1 cellular context compared by ENCODE assay signal in the genomic region with DNA sequence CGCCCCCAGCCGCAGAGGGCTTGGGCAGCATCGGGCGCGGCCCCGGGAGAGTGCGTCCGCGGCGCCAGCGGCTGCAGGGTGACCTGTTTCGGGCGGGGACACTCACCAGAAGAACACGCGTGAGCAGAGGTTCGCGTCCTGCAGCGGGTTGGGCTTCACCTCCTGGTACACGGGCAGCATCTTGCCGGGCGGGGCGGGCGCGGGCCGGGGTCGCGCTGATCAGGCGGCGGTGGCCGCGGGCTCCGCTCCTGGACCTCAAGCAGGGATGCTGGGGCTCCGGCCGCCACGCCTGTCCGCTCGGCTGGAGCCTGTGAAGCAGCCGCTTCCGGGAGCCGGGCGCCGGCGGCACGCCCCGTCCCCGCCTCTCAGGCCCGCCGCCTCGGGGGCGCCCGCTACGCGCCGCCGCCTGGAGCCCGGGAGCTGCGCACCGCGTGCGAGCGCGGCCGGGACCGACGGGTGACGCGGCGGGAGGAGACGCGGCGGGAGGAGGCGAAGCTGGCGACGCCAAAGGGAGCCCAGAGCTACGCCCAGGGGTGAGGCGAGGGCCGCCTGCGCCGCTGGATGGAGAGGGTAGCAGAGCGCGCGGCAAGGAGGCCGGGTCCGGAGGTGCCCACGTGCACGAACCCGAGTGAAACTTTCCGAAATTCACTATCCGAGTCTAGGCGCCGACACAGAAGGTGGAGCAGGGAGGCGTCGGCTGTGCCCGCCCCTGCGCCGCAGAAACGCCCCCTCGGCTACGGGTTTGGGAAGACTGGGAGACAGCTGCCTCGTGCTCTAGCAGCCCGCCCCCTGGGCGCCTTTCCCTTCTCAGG.
TF ChIP-seq lines count a peak whose summit lies in the region.

A gene with protein sequence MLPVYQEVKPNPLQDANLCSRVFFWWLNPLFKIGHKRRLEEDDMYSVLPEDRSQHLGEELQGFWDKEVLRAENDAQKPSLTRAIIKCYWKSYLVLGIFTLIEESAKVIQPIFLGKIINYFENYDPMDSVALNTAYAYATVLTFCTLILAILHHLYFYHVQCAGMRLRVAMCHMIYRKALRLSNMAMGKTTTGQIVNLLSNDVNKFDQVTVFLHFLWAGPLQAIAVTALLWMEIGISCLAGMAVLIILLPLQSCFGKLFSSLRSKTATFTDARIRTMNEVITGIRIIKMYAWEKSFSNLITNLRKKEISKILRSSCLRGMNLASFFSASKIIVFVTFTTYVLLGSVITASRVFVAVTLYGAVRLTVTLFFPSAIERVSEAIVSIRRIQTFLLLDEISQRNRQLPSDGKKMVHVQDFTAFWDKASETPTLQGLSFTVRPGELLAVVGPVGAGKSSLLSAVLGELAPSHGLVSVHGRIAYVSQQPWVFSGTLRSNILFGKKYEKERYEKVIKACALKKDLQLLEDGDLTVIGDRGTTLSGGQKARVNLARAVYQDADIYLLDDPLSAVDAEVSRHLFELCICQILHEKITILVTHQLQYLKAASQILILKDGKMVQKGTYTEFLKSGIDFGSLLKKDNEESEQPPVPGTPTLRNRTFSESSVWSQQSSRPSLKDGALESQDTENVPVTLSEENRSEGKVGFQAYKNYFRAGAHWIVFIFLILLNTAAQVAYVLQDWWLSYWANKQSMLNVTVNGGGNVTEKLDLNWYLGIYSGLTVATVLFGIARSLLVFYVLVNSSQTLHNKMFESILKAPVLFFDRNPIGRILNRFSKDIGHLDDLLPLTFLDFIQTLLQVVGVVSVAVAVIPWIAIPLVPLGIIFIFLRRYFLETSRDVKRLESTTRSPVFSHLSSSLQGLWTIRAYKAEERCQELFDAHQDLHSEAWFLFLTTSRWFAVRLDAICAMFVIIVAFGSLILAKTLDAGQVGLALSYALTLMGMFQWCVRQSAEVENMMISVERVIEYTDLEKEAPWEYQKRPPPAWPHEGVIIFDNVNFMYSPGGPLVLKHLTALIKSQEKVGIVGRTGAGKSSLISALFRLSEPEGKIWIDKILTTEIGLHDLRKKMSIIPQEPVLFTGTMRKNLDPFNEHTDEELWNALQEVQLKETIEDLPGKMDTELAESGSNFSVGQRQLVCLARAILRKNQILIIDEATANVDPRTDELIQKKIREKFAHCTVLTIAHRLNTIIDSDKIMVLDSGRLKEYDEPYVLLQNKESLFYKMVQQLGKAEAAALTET (N-terminal part only) (minus strand): TSS at position 317 of the 812 bp plus-strand sequence. CDS start 137 bp downstream, at position 180.

TF ChIP-seq in HepG2, 621 proteins besides CTCF, POLR2A, EP300 and RAD21 (continued from another document and continues in another):
- TF ChIP-seq, protein P1, sequence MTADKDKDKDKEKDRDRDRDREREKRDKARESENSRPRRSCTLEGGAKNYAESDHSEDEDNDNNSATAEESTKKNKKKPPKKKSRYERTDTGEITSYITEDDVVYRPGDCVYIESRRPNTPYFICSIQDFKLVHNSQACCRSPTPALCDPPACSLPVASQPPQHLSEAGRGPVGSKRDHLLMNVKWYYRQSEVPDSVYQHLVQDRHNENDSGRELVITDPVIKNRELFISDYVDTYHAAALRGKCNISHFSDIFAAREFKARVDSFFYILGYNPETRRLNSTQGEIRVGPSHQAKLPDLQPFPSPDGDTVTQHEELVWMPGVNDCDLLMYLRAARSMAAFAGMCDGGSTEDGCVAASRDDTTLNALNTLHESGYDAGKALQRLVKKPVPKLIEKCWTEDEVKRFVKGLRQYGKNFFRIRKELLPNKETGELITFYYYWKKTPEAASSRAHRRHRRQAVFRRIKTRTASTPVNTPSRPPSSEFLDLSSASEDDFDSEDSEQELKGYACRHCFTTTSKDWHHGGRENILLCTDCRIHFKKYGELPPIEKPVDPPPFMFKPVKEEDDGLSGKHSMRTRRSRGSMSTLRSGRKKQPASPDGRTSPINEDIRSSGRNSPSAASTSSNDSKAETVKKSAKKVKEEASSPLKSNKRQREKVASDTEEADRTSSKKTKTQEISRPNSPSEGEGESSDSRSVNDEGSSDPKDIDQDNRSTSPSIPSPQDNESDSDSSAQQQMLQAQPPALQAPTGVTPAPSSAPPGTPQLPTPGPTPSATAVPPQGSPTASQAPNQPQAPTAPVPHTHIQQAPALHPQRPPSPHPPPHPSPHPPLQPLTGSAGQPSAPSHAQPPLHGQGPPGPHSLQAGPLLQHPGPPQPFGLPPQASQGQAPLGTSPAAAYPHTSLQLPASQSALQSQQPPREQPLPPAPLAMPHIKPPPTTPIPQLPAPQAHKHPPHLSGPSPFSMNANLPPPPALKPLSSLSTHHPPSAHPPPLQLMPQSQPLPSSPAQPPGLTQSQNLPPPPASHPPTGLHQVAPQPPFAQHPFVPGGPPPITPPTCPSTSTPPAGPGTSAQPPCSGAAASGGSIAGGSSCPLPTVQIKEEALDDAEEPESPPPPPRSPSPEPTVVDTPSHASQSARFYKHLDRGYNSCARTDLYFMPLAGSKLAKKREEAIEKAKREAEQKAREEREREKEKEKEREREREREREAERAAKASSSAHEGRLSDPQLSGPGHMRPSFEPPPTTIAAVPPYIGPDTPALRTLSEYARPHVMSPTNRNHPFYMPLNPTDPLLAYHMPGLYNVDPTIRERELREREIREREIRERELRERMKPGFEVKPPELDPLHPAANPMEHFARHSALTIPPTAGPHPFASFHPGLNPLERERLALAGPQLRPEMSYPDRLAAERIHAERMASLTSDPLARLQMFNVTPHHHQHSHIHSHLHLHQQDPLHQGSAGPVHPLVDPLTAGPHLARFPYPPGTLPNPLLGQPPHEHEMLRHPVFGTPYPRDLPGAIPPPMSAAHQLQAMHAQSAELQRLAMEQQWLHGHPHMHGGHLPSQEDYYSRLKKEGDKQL (CRISPR knock-in tag; IDR thresholded peaks at IDR 0.05; ENCODE audit: low read depth): 0 out of 2 replicates have a peak, but pooled peaks have one; percentile 12
- TF ChIP-seq RAD51 (IDR thresholded peaks at IDR 0.05; ENCODE audit: borderline replicate concordance) (no peak), NR3C1 (CRISPR knock-in tag; IDR thresholded peaks at IDR 0.05) (no peak), ZNF772 (CRISPR knock-in tag; IDR thresholded peaks at IDR 0.05) (peak; percentile 64; the same call in 1 of the 2 replicates), ZFP90 (CRISPR knock-in tag; IDR thresholded peaks at IDR 0.05; ENCODE audit: borderline replicate concordance) (no peak), ZNF788 (CRISPR knock-in tag; IDR thresholded peaks at IDR 0.05; ENCODE audit: borderline replicate concordance) (0 out of 2 replicates have a peak, but pooled peaks have one; percentile 22), ZNF761 (CRISPR knock-in tag; conservative IDR thresholded peaks at IDR 0.05) (0 out of 2 replicates have a peak, but pooled peaks have one; percentile 30), ZNF530 (CRISPR knock-in tag; IDR thresholded peaks at IDR 0.05; ENCODE audit: low read depth) (no peak), BORCS8-MEF2B (CRISPR knock-in tag; IDR thresholded peaks at IDR 0.05) (peak; percentile 61; the same call in 1 of the 2 replicates), PHF8 (CRISPR knock-in tag; IDR thresholded peaks at IDR 0.05) (peak; percentile 47), SPEN (CRISPR knock-in tag; IDR thresholded peaks at IDR 0.05; ENCODE audit: low read depth) (peak; percentile 79), ZNF607 (CRISPR knock-in tag; IDR thresholded peaks at IDR 0.05; ENCODE audit: borderline replicate concordance) (0 out of 2 replicates have a peak, but pooled peaks have one; percentile 20), REPIN1 (CRISPR knock-in tag; IDR thresholded peaks at IDR 0.05; ENCODE audit: borderline replicate concordance, low read depth) (peak; percentile 75), ERF (CRISPR knock-in tag; IDR thresholded peaks at IDR 0.05) (peak; percentile 55; the same call in 1 of the 2 replicates), TOE1 (CRISPR knock-in tag; IDR thresholded peaks at IDR 0.05) (no peak; the same call in 1 of the 2 replicates), MZF1 (CRISPR knock-in tag; IDR thresholded peaks at IDR 0.05; ENCODE audit: borderline replicate concordance) (no peak), ZNF883 (CRISPR knock-in tag; IDR thresholded peaks at IDR 0.05; ENCODE audit: not compliant biosample characterization) (peak; percentile 6), ATF7-NPFF (CRISPR knock-in tag; IDR thresholded peaks at IDR 0.05; ENCODE audit: low read depth) (peak; percentile 87), GABPB1 (CRISPR knock-in tag; IDR thresholded peaks at IDR 0.05) (peak; percentile 63; the same call in 1 of the 2 replicates), ZNF563 (CRISPR knock-in tag; IDR thresholded peaks at IDR 0.05) (peak; percentile 64), ZNF709 (CRISPR knock-in tag; IDR thresholded peaks at IDR 0.05) (peak; percentile 58), ZFYVE20 (CRISPR knock-in tag; IDR thresholded peaks at IDR 0.05; ENCODE audit: borderline replicate concordance, low read depth) (peak; percentile 87; the same call in 1 of the 2 replicates), ZNF616 (CRISPR knock-in tag; IDR thresholded peaks at IDR 0.05; ENCODE audit: low read depth) (0 out of 2 replicates have a peak, but pooled peaks have one; percentile 46), ZFX (CRISPR knock-in tag; IDR thresholded peaks at IDR 0.05; ENCODE audit: low read depth) (peak; percentile 35; the same call in 1 of the 2 replicates), SRY (CRISPR knock-in tag; IDR thresholded peaks at IDR 0.05) (peak; percentile 62; the same call in 1 of the 2 replicates), ZNF562 (CRISPR knock-in tag; IDR thresholded peaks at IDR 0.05; ENCODE audit: borderline replicate concordance) (peak; percentile 86; the same call in 1 of the 2 replicates), ADNP (CRISPR knock-in tag; IDR thresholded peaks at IDR 0.05) (no peak), IKZF4 (CRISPR knock-in tag; IDR thresholded peaks at IDR 0.05; ENCODE audit: borderline replicate concordance, low read depth, not compliant biosample characterization) (peak; percentile 75), ZNF891 (CRISPR knock-in tag; IDR thresholded peaks at IDR 0.05) (peak; percentile 50; the same call in 1 of the 2 replicates), SP5 (CRISPR knock-in tag; IDR thresholded peaks at IDR 0.05; ENCODE audit: borderline replicate concordance, low read depth) (peak; percentile 26), TMF1 (CRISPR knock-in tag; IDR thresholded peaks at IDR 0.05; ENCODE audit: low read depth) (peak; percentile 95), FOSL2 (CRISPR knock-in tag; IDR thresholded peaks at IDR 0.05) (0 out of 2 replicates have a peak, but pooled peaks have one; percentile 23), ZNF678 (CRISPR knock-in tag; IDR thresholded peaks at IDR 0.05) (0 out of 2 replicates have a peak, but pooled peaks have one; percentile 26), YEATS4 (CRISPR knock-in tag; IDR thresholded peaks at IDR 0.05; ENCODE audit: borderline replicate concordance) (peak; percentile 34; the same call in 1 of the 2 replicates), HDAC1 (CRISPR knock-in tag; IDR thresholded peaks at IDR 0.05) (0 out of 2 replicates have a peak, but pooled peaks have one; percentile 17), KLF15 (CRISPR knock-in tag; IDR thresholded peaks at IDR 0.05; ENCODE audit: borderline replicate concordance) (0 out of 2 replicates have a peak, but pooled peaks have one; percentile 56), SP140L (CRISPR knock-in tag; IDR thresholded peaks at IDR 0.05; ENCODE audit: borderline replicate concordance) (no peak)
- TF ChIP-seq, protein P2, sequence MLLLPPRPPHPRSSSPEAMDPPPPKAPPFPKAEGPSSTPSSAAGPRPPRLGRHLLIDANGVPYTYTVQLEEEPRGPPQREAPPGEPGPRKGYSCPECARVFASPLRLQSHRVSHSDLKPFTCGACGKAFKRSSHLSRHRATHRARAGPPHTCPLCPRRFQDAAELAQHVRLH (CRISPR knock-in tag; IDR thresholded peaks at IDR 0.05; ENCODE audit: borderline replicate concordance, low read depth): 0 out of 2 replicates have a peak, but pooled peaks have one; percentile 9
- TF ChIP-seq, protein P3, sequence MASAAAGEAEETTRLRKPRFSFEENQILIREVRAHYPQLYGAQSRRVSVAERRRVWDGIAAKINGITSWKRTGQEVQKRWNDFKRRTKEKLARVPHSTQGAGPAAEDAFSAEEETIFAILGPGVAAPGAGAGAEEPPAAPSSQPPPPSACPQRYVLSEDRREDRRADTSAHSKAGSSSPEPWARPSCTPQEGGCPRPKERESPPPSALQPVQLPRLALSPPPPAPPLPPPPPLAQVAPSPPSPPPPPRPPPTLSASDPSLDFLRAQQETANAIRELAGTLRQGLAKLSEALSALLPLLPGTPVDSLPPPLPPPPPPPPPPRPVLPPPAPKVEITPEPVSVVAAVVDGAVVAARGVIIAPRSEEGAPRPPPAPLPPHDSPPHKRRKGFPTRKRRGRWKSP (CRISPR knock-in tag; IDR thresholded peaks at IDR 0.05): 0 out of 2 replicates have a peak, but pooled peaks have one; percentile 33
- TF ChIP-seq, protein P4, sequence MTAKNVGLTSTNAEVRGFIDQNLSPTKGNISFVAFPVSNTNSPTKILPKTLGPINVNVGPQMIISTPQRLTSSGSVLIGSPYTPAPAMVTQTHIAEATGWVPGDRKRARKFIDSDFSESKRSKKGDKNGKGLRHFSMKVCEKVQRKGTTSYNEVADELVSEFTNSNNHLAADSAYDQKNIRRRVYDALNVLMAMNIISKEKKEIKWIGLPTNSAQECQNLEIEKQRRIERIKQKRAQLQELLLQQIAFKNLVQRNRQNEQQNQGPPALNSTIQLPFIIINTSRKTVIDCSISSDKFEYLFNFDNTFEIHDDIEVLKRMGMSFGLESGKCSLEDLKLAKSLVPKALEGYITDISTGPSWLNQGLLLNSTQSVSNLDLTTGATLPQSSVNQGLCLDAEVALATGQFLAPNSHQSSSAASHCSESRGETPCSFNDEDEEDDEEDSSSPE (CRISPR knock-in tag; IDR thresholded peaks at IDR 0.05): peak; percentile 75
- TF ChIP-seq, protein P5, sequence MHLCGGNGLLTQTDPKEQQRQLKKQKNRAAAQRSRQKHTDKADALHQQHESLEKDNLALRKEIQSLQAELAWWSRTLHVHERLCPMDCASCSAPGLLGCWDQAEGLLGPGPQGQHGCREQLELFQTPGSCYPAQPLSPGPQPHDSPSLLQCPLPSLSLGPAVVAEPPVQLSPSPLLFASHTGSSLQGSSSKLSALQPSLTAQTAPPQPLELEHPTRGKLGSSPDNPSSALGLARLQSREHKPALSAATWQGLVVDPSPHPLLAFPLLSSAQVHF (CRISPR knock-in tag; IDR thresholded peaks at IDR 0.05): peak; percentile 86; the same call in 1 of the 2 replicates
- TF ChIP-seq, protein P6, sequence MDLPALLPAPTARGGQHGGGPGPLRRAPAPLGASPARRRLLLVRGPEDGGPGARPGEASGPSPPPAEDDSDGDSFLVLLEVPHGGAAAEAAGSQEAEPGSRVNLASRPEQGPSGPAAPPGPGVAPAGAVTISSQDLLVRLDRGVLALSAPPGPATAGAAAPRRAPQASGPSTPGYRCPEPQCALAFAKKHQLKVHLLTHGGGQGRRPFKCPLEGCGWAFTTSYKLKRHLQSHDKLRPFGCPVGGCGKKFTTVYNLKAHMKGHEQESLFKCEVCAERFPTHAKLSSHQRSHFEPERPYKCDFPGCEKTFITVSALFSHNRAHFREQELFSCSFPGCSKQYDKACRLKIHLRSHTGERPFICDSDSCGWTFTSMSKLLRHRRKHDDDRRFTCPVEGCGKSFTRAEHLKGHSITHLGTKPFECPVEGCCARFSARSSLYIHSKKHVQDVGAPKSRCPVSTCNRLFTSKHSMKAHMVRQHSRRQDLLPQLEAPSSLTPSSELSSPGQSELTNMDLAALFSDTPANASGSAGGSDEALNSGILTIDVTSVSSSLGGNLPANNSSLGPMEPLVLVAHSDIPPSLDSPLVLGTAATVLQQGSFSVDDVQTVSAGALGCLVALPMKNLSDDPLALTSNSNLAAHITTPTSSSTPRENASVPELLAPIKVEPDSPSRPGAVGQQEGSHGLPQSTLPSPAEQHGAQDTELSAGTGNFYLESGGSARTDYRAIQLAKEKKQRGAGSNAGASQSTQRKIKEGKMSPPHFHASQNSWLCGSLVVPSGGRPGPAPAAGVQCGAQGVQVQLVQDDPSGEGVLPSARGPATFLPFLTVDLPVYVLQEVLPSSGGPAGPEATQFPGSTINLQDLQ (CRISPR knock-in tag; IDR thresholded peaks at IDR 0.05): 0 out of 2 replicates have a peak, but pooled peaks have one; percentile 16
- TF ChIP-seq, protein P7, sequence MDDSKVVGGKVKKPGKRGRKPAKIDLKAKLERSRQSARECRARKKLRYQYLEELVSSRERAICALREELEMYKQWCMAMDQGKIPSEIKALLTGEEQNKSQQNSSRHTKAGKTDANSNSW (CRISPR knock-in tag; IDR thresholded peaks at IDR 0.05; ENCODE audit: borderline replicate concordance): peak; percentile 54; the same call in 1 of the 2 replicates
